In genomic region chr13:50390503-50391248, GRCh38 we compare ENCODE assay signal across 22 cellular contexts.
"Had no signal": no experiment of that assay in that cellular context is flagged by ENCODE, and none has a peak within 500 bp of the region (broad histone marks: within the 10 kb centered on the region; RNA-seq: fewer than 3 reads in every experiment).

No MANE protein-coding gene starts in this region.

- H3K27ac ChIP-seq: cardiac muscle cell, stomach, testis, upper lobe of right lung, VCaP had no signal

- DNase-seq: activated CD4-positive, alpha-beta T cell treated with anti-CD3 and anti-CD28 coated beads, Interleukin-2, amount 50 U/mL, for 4 hours; activated naive CD8-positive, alpha-beta T cell treated with anti-CD3 and anti-CD28 coated beads for 36 hours; activated T-cell treated with anti-CD3 and anti-CD28 coated beads for 4 hours; amniotic stem cell; dorsolateral prefrontal cortex; endodermal cell; hypothalamus; islet precursor cell; left colon; nucleus accumbens; stimulated activated CD4-positive, alpha-beta T cell treated with anti-CD3 and anti-CD28 coated beads, Interleukin-4, amount 100 ng/mL, for 1 hour; stomach; T-helper 2 cell; testis; upper lobe of right lung had no signal

- ATAC-seq: left colon; natural killer cell treated with Interleukin-12 subunit alpha and Interleukin-12 subunit beta and Interleukin-15 and Interleukin-18, amount 100 ng/mL, for 72 hours; sciatic nerve; upper lobe of right lung had no signal

- H3K4me3 Mint-ChIP-seq: activated naive CD8-positive, alpha-beta T cell treated with anti-CD3 and anti-CD28 coated beads for 36 hours; activated T-helper 1 cell treated with anti-CD3 and anti-CD28 coated beads, Interleukin-12 subunit alpha, Interleukin-12 subunit beta, Interleukin-2, Interleukin-4 antibody, amounts not matched to agents 30 ng/mL and 10 ng/mL and 1 ng/mL, durations not matched to agents 14 hours and 24 hours and 36 hours; endodermal cell; mesothelial cell of epicardium; natural killer cell treated with Interleukin-12 subunit alpha and Interleukin-12 subunit beta and Interleukin-15 and Interleukin-18, amount 100 ng/mL, for 72 hours had no signal

- H3K27me3 ChIP-seq: cardiac muscle cell, dorsolateral prefrontal cortex, stomach, testis, upper lobe of right lung had no signal

- H3K27ac Mint-ChIP-seq: activated naive CD8-positive, alpha-beta T cell treated with anti-CD3 and anti-CD28 coated beads for 36 hours; activated T-helper 1 cell treated with anti-CD3 and anti-CD28 coated beads, Interleukin-12 subunit alpha, Interleukin-12 subunit beta, Interleukin-2, Interleukin-4 antibody, amounts not matched to agents 30 ng/mL and 10 ng/mL and 1 ng/mL, durations not matched to agents 14 hours and 24 hours and 36 hours; mesothelial cell of epicardium had no signal

- H3K4me1 ChIP-seq: testis had no signal

- H3K9me3 ChIP-seq: stomach, testis, upper lobe of right lung had no signal

- H3K4me2 ChIP-seq: smooth muscle cell had no signal

- H3K4me1 Mint-ChIP-seq: activated naive CD8-positive, alpha-beta T cell treated with anti-CD3 and anti-CD28 coated beads for 36 hours had no signal

- H3K27me3 Mint-ChIP-seq: activated naive CD8-positive, alpha-beta T cell treated with anti-CD3 and anti-CD28 coated beads for 36 hours; natural killer cell treated with Interleukin-12 subunit alpha and Interleukin-12 subunit beta and Interleukin-15 and Interleukin-18, amount 100 ng/mL, for 72 hours had no signal

- H3K4me3 ChIP-seq: cardiac muscle cell, dorsolateral prefrontal cortex, smooth muscle cell, stomach, testis, upper lobe of right lung had no signal

- H3K9me3 Mint-ChIP-seq: activated naive CD8-positive, alpha-beta T cell treated with anti-CD3 and anti-CD28 coated beads for 36 hours; activated T-helper 1 cell treated with anti-CD3 and anti-CD28 coated beads, Interleukin-12 subunit alpha, Interleukin-12 subunit beta, Interleukin-2, Interleukin-4 antibody, amounts not matched to agents 30 ng/mL and 10 ng/mL and 1 ng/mL, durations not matched to agents 14 hours and 24 hours and 36 hours; endodermal cell; mesothelial cell of epicardium; natural killer cell treated with Interleukin-12 subunit alpha and Interleukin-12 subunit beta and Interleukin-15 and Interleukin-18, amount 100 ng/mL, for 72 hours had no signal

- H3K36me3 ChIP-seq: cardiac muscle cell, stomach, upper lobe of right lung had no signal

- H3K36me3 Mint-ChIP-seq: activated naive CD8-positive, alpha-beta T cell treated with anti-CD3 and anti-CD28 coated beads for 36 hours; mesothelial cell of epicardium; natural killer cell treated with Interleukin-12 subunit alpha and Interleukin-12 subunit beta and Interleukin-15 and Interleukin-18, amount 100 ng/mL, for 72 hours had no signal
